In the genomic region with DNA sequence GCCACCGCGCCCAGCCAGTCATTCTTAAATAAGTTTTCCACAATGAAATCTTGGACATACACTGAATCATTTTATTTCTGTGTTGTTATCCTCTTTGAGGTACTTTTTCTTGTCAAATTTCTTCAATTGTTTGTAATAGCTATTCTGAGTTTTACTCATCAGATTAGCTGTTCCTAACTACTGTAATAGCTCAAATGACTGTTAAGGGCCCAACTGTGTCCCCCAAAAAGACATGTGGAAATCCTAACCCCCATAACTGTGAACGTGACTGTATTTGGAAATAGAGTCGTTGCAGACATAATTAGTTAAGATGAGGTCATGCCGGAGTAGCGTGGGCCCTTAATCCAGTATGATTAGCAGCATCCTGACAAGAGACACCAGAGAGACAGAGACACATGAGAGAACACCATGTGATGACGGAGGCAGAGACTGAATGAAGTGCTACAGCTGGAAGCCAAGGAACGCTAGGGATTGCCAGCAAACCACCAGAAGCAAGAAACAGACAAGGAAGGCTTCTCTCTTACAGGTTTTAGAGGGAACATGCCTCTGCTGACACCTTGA, we compare ENCODE assay signal across 19 cellular contexts. TPM values are rescaled to one million over a fixed set of nuclear protein-coding genes. Genes with fewer than 3 reads are reported as not detected.
DNase-seq lines count a peak whose midpoint lies in the region; ATAC-seq and TF ChIP-seq lines count a peak whose summit lies in the region.
"Had no signal": no experiment of that assay in that cellular context is flagged by ENCODE, and none has a peak within 500 bp of the region (broad histone marks: within the 10 kb centered on the region; RNA-seq: fewer than 3 reads in every experiment).

No MANE protein-coding gene starts in this region.

- H3K9me3 Mint-ChIP-seq in activated T-helper 1 cell treated with anti-CD3 and anti-CD28 coated beads, Interleukin-12 subunit alpha, Interleukin-12 subunit beta, Interleukin-2, Interleukin-4 antibody, amounts not matched to agents 30 ng/mL and 10 ng/mL and 1 ng/mL, durations not matched to agents 14 hours and 24 hours and 36 hours: no peaks in the 10 kb centered on the region
- H3K9me3 Mint-ChIP-seq: CD8-positive, alpha-beta T cell; H9; HFFc6 had no signal

- peak; percentile 40 for DNase-seq in A673 (ENCODE audit: low spot score)
- DNase-seq in HCEC 1CT: peak; percentile 52
- no peak for DNase-seq in activated T-helper 1 cell treated with anti-CD3 and anti-CD28 coated beads, Interleukin-12 subunit alpha, Interleukin-12 subunit beta, Interleukin-2, Interleukin-4 antibody, amounts not matched to agents 30 ng/mL and 10 ng/mL and 1 ng/mL, durations not matched to agents 14 hours and 24 hours and 36 hours (ENCODE audit: low spot score)
- peak; percentile 15 for DNase-seq in fibroblast of villous mesenchyme (ENCODE audit: low read depth)
- no peak for DNase-seq in ascending aorta (ENCODE audit: low spot score in 2 of 2)
- DNase-seq in aorta: no peak
- no peak for DNase-seq in heart right ventricle
- no peak for DNase-seq in erythroblast (lab: John Stamatoyannopoulos, UW)
- DNase-seq: CD8-positive, alpha-beta T cell; COR-L47; DMS153; DMS79 treated with DMSO at 0.1 percent for 48 hours; EL; GOT3; H9; HFFc6 had no signal

- no peaks in the 10 kb centered on the region for H3K9me3 ChIP-seq in A673 (ENCODE audit: low read depth, low read length, poor library complexity, severe bottlenecking)
- no peaks in the 10 kb centered on the region for H3K9me3 ChIP-seq in ascending aorta
- no peaks in the 10 kb centered on the region for H3K9me3 ChIP-seq in aorta (ENCODE audit: control insufficient read depth, low read length)
- H3K9me3 ChIP-seq in heart right ventricle: no peaks in the 10 kb centered on the region
- H3K9me3 ChIP-seq: A549 had no signal

- H3K27ac ChIP-seq in A673 (ENCODE audit: low read depth, low read length, poor library complexity, severe bottlenecking) (no peak overlapping the region), ascending aorta (no peak overlapping the region), aorta (ENCODE audit: low read depth in 1 of 2, low read length in 2 of 2) (no peak overlapping the region), heart right ventricle (no peak overlapping the region)
- H3K27ac ChIP-seq: A549 had no signal

- H3K4me1 ChIP-seq in A673 (ENCODE audit: insufficient read depth, low read length, poor library complexity, severe bottlenecking): no peaks in the 10 kb centered on the region
- H3K4me1 ChIP-seq in ascending aorta: no peaks in the 10 kb centered on the region
- no peaks in the 10 kb centered on the region for H3K4me1 ChIP-seq in aorta (ENCODE audit: control insufficient read depth in 1 of 2, insufficient read depth in 2 of 2, low read length in 2 of 2)
- no peaks in the 10 kb centered on the region for H3K4me1 ChIP-seq in heart right ventricle
- H3K4me1 ChIP-seq: A549 had no signal

- H3K36me3 ChIP-seq in A673 (ENCODE audit: insufficient read depth, low read length, poor library complexity, severe bottlenecking): peaks cover 11% of the 10 kb centered on the region
- H3K36me3 ChIP-seq in ascending aorta: peaks cover 15 to 31% of the 10 kb centered on the region in 2 donors
- no peaks in the 10 kb centered on the region for H3K36me3 ChIP-seq in aorta (ENCODE audit: control insufficient read depth in 1 of 2, insufficient read depth in 2 of 2, low read length in 1 of 2)
- H3K36me3 ChIP-seq in heart right ventricle: peaks cover 0 to 91% (median 3%) of the 10 kb centered on the region in 9 donors

- peak overlapping the region; percentile 16 for H3K27ac Mint-ChIP-seq in activated T-helper 1 cell treated with anti-CD3 and anti-CD28 coated beads, Interleukin-12 subunit alpha, Interleukin-12 subunit beta, Interleukin-2, Interleukin-4 antibody, amounts not matched to agents 30 ng/mL and 10 ng/mL and 1 ng/mL, durations not matched to agents 14 hours and 24 hours and 36 hours
- H3K27ac Mint-ChIP-seq: CD8-positive, alpha-beta T cell; H9; HFFc6 had no signal

- POLR2A ChIA-PET in A673 (lab: Charles Lee; ENCODE audit: low non-redundant PET): interaction anchor here (0.5 kb wide), 1 partner anchor 190 kb away, joined by 3 read pairs; no protein-coding TSS in a partner anchor

- intact Hi-C loops in A673 (cut with micrococcal nuclease; ENCODE audit: unreplicated experiment) (no loop called here), ascending aorta (cut with DNase I) (no loop called here), aorta (cut with DNase I) (no loop called here), heart right ventricle (cut with DNase I) (no loop called here)
- intact Hi-C loops in activated T-helper 1 cell treated with anti-CD3 and anti-CD28 coated beads, Interleukin-12 subunit alpha, Interleukin-12 subunit beta, Interleukin-2, Interleukin-4 antibody, amounts not matched to agents 30 ng/mL and 10 ng/mL and 1 ng/mL, durations not matched to agents 14 hours and 24 hours and 36 hours (cut with micrococcal nuclease): no loop called here

- ATAC-seq in aorta (ENCODE audit: low FRiP score): no peak
- ATAC-seq in heart right ventricle: no peak
- ATAC-seq: A549; CD8-positive, alpha-beta T cell; HepG2 had no signal

- no peak for TF ChIP-seq CTCF in A673 (conservative IDR thresholded peaks at IDR 0.05; ENCODE audit: low read depth, low read length)
- TF ChIP-seq CTCF in fibroblast of villous mesenchyme (IDR thresholded peaks at IDR 0.05; ENCODE audit: insufficient read depth, low read depth, low read length): no peak
- TF ChIP-seq CTCF in ascending aorta (IDR thresholded peaks at IDR 0.05): no peak
- TF ChIP-seq CTCF in heart right ventricle (IDR thresholded peaks at IDR 0.05): no peak

- no TSS peak for BruUV-seq in A673 (replicated peaks; lab: Mats Ljungman, UMichigan)

- no peak overlapping the region for H3K4me3 Mint-ChIP-seq in activated T-helper 1 cell treated with anti-CD3 and anti-CD28 coated beads, Interleukin-12 subunit alpha, Interleukin-12 subunit beta, Interleukin-2, Interleukin-4 antibody, amounts not matched to agents 30 ng/mL and 10 ng/mL and 1 ng/mL, durations not matched to agents 14 hours and 24 hours and 36 hours
- H3K4me3 Mint-ChIP-seq: CD14-positive monocyte; CD8-positive, alpha-beta T cell; H9; HFFc6 had no signal

- CTCF ChIA-PET in A673 (lab: Charles Lee): interaction anchor here (1.0 kb wide), 1 partner anchor 182 kb away, joined by 4 read pairs; no protein-coding TSS in a partner anchor

- H3K36me3 Mint-ChIP-seq in activated T-helper 1 cell treated with anti-CD3 and anti-CD28 coated beads, Interleukin-12 subunit alpha, Interleukin-12 subunit beta, Interleukin-2, Interleukin-4 antibody, amounts not matched to agents 30 ng/mL and 10 ng/mL and 1 ng/mL, durations not matched to agents 14 hours and 24 hours and 36 hours (ENCODE audit: low read depth): peaks cover 26% of the 10 kb centered on the region

- H3K4me1 Mint-ChIP-seq in activated T-helper 1 cell treated with anti-CD3 and anti-CD28 coated beads, Interleukin-12 subunit alpha, Interleukin-12 subunit beta, Interleukin-2, Interleukin-4 antibody, amounts not matched to agents 30 ng/mL and 10 ng/mL and 1 ng/mL, durations not matched to agents 14 hours and 24 hours and 36 hours (ENCODE audit: low read depth): no peaks in the 10 kb centered on the region
- H3K4me1 Mint-ChIP-seq: CD14-positive monocyte had no signal

- H3K4me3 ChIP-seq in A673 (ENCODE audit: low read depth, low read length, poor library complexity, severe bottlenecking): no peak overlapping the region
- H3K4me3 ChIP-seq in fibroblast of villous mesenchyme (ENCODE audit: low read depth, low read length): no peak overlapping the region
- no peak overlapping the region for H3K4me3 ChIP-seq in ascending aorta
- no peak overlapping the region for H3K4me3 ChIP-seq in aorta (ENCODE audit: low read length in 2 of 2)
- H3K4me3 ChIP-seq in heart right ventricle: no peak overlapping the region
- H3K4me3 ChIP-seq: A549 had no signal

- H3K27me3 ChIP-seq in A673 (replicated peaks; ENCODE audit: insufficient read depth, low read depth, low read length, poor library complexity): no peaks in the 10 kb centered on the region
- no peaks in the 10 kb centered on the region for H3K27me3 ChIP-seq in ascending aorta
- H3K27me3 ChIP-seq in aorta (ENCODE audit: control insufficient read depth in 1 of 2, insufficient read depth in 2 of 2, low read length in 1 of 2): no peaks in the 10 kb centered on the region
- H3K27me3 ChIP-seq in heart right ventricle: no peaks in the 10 kb centered on the region

- H3K27me3 Mint-ChIP-seq in activated T-helper 1 cell treated with anti-CD3 and anti-CD28 coated beads, Interleukin-12 subunit alpha, Interleukin-12 subunit beta, Interleukin-2, Interleukin-4 antibody, amounts not matched to agents 30 ng/mL and 10 ng/mL and 1 ng/mL, durations not matched to agents 14 hours and 24 hours and 36 hours (ENCODE audit: insufficient read depth): no peaks in the 10 kb centered on the region

- WGBS in aorta, 2 donors: 80 to 86% methylated on average over 8 of the region's 8 CpGs
- 64 to 74% methylated on average over 8 of the region's 8 CpGs for WGBS in heart right ventricle, 2 donors

- no peak for TF ChIP-seq POLR2A in erythroblast (IDR thresholded peaks at IDR 0.05; ENCODE audit: low read length)

RNA-seq across cellular contexts. Expression of a gene that starts 22.9 kb away (rescaled TPM):
- 33.6 and 35.4 TPM in 2 replicates for total RNA-seq in A673 (2021)
- total RNA-seq in activated T-helper 1 cell treated with anti-CD3 and anti-CD28 coated beads, Interleukin-12 subunit alpha, Interleukin-12 subunit beta, Interleukin-2, Interleukin-4 antibody, amounts not matched to agents 30 ng/mL and 10 ng/mL and 1 ng/mL, durations not matched to agents 14 hours and 24 hours and 36 hours: 58.3 and 60.3 TPM in 2 replicates
- total RNA-seq in fibroblast of villous mesenchyme: 69.5 and 72.8 TPM in 2 replicates
- 6.6 TPM for total RNA-seq in ascending aorta
- 10 to 100 TPM; 59.1 to 69.1 TPM for total RNA-seq in aorta
- 10 to 100 TPM; 21.7 to 62.6 TPM for polyA plus RNA-seq in aorta
- 10 to 100 TPM; 44.8 to 79.7 (median 64.6) TPM for total RNA-seq in heart right ventricle
- 10 to 100 TPM; 70.8 to 71.4 TPM for polyA plus RNA-seq in heart right ventricle

RNA-seq across cellular contexts. Expression of a gene that starts 52.9 kb away (rescaled TPM):
- total RNA-seq in A673 (2021) (137 and 155 TPM in 2 replicates), fibroblast of villous mesenchyme (160 and 216 TPM in 2 replicates), ascending aorta (112 TPM), aorta (10 to 100 TPM; 66.5 to 74.0 TPM), heart right ventricle (10 to 100 TPM; 27.3 to 81.8 (median 38.8) TPM)
- total RNA-seq in activated T-helper 1 cell treated with anti-CD3 and anti-CD28 coated beads, Interleukin-12 subunit alpha, Interleukin-12 subunit beta, Interleukin-2, Interleukin-4 antibody, amounts not matched to agents 30 ng/mL and 10 ng/mL and 1 ng/mL, durations not matched to agents 14 hours and 24 hours and 36 hours: 75.5 and 83.2 TPM in 2 replicates
- polyA plus RNA-seq in aorta (100 to 1,000 TPM in 1 of 2 donors, 10 to 100 TPM in 1; 98.0 to 105 TPM), heart right ventricle (100 to 1,000 TPM in 1 of 2 donors, 10 to 100 TPM in 1; 15.3 to 134 TPM)

Comparison
In these comparisons a context has a peak if more than half of its experiments do, and no peak if none do; other contexts are left out.
1. DNase-seq: peak in A673 (single experiment), HCEC 1CT (single experiment) and fibroblast of villous mesenchyme (single experiment); none in activated T-helper 1 cell treated with anti-CD3 and anti-CD28 coated beads, Interleukin-12 subunit alpha, Interleukin-12 subunit beta, Interleukin-2, Interleukin-4 antibody, amounts not matched to agents 30 ng/mL and 10 ng/mL and 1 ng/mL, durations not matched to agents 14 hours and 24 hours and 36 hours (single experiment), ascending aorta (0 of 2), aorta (0 of 2), heart right ventricle (0 of 2) and erythroblast (0 of 2).